27 cellular contexts compared by ENCODE assay signal in genomic region chr12:59007620-59008019, GRCh38.
"Had no signal": no experiment of that assay in that cellular context is flagged by ENCODE, and none has a peak within 500 bp of the region (broad histone marks: within the 10 kb centered on the region; RNA-seq: fewer than 3 reads in every experiment).

No MANE protein-coding gene starts in this region.

- H3K4me3 ChIP-seq: body of pancreas, cardiac muscle cell, colonic mucosa, heart right ventricle, left lung, lower lobe of right lung, spleen, testis, transverse colon had no signal

- H3K4me3 Mint-ChIP-seq: activated CD4-positive, alpha-beta memory T cell treated with anti-CD3 and anti-CD28 coated beads, Interleukin-2, amount 10 ng/mL, durations not matched to agents 7 days and 5 days; activated CD4-positive, alpha-beta T cell treated with anti-CD3 and anti-CD28 coated beads, Interleukin-2, amount 10 ng/mL, durations not matched to agents 24 days and 14 days; activated naive CD4-positive, alpha-beta T cell treated with anti-CD3 and anti-CD28 coated beads, Interleukin-2, amount 50 U/mL, for 24 hours; activated naive CD8-positive, alpha-beta T cell treated with anti-CD3 and anti-CD28 coated beads, Interleukin-2, amount 50 U/mL, for 24 hours; naive thymus-derived CD8-positive, alpha-beta T cell had no signal

- DNase-seq: activated CD4-positive, alpha-beta memory T cell treated with anti-CD3 and anti-CD28 coated beads, Interleukin-2, amount 10 ng/mL, durations not matched to agents 7 days and 5 days; activated CD4-positive, alpha-beta T cell treated with anti-CD3 and anti-CD28 coated beads, Interleukin-2, amount 10 ng/mL, durations not matched to agents 24 days and 14 days; activated CD4-positive, CD25-positive, alpha-beta regulatory T cell treated with anti-CD3 and anti-CD28 coated beads, Interleukin-2, amount 50 U/mL, for 72 hours; activated naive CD8-positive, alpha-beta T cell treated with anti-CD3 and anti-CD28 coated beads, Interleukin-2, amount 50 U/mL, for 24 hours; activated T-cell treated with anti-CD3 and anti-CD28 coated beads, Interleukin-2, amount 50 U/mL, for 48 hours; body of pancreas; cerebellar nuclear complex; colonic mucosa; effector CD8-positive, alpha-beta T cell; erythroblast; foreskin melanocyte; heart right ventricle; left lung; lower lobe of right lung; mesenchymal stem cell; naive thymus-derived CD8-positive, alpha-beta T cell; posterior cingulate gyrus; right cardiac atrium; spleen; stimulated activated naive CD8-positive, alpha-beta T cell treated with anti-CD3 and anti-CD28 coated beads, Interleukin-15, Interleukin-2, amounts not matched to agents 100 U/mL and 50 U/mL, for 24 hours; T-helper 2 cell; testis; transverse colon had no signal

- H3K9me3 Mint-ChIP-seq: activated CD4-positive, alpha-beta memory T cell treated with anti-CD3 and anti-CD28 coated beads, Interleukin-2, amount 10 ng/mL, durations not matched to agents 7 days and 5 days; activated CD4-positive, alpha-beta T cell treated with anti-CD3 and anti-CD28 coated beads, Interleukin-2, amount 10 ng/mL, durations not matched to agents 24 days and 14 days; activated naive CD4-positive, alpha-beta T cell treated with anti-CD3 and anti-CD28 coated beads, Interleukin-2, amount 50 U/mL, for 24 hours; activated naive CD8-positive, alpha-beta T cell treated with anti-CD3 and anti-CD28 coated beads, Interleukin-2, amount 50 U/mL, for 24 hours; activated T-helper 2 cell treated with anti-CD3 and anti-CD28 coated beads, Interferon-gamma antibody, Interleukin-2, Interleukin-4, amounts not matched to agents 10 μg/mL and 5 μg/mL and 100 μg/mL, durations not matched to agents 14 hours and 24 hours and 36 hours had no signal

- H3K9me3 ChIP-seq: body of pancreas, colonic mucosa, heart right ventricle, left lung, lower lobe of right lung, spleen, testis, transverse colon had no signal

- H3K36me3 Mint-ChIP-seq: activated naive CD4-positive, alpha-beta T cell treated with anti-CD3 and anti-CD28 coated beads, Interleukin-2, amount 50 U/mL, for 24 hours; naive thymus-derived CD8-positive, alpha-beta T cell had no signal

- ATAC-seq: activated naive CD8-positive, alpha-beta T cell treated with anti-CD3 and anti-CD28 coated beads, Interleukin-2, amount 50 U/mL, for 24 hours; body of pancreas; heart right ventricle; left lung; lower lobe of right lung; naive thymus-derived CD8-positive, alpha-beta T cell; right cardiac atrium; stimulated activated naive CD8-positive, alpha-beta T cell treated with anti-CD3 and anti-CD28 coated beads, Interleukin-15, Interleukin-2, amounts not matched to agents 100 U/mL and 50 U/mL, for 24 hours had no signal

- H3K4me1 ChIP-seq: body of pancreas, colonic mucosa, left lung, lower lobe of right lung, spleen, testis, transverse colon had no signal

- H3K27ac Mint-ChIP-seq: activated CD4-positive, alpha-beta memory T cell treated with anti-CD3 and anti-CD28 coated beads, Interleukin-2, amount 10 ng/mL, durations not matched to agents 7 days and 5 days; activated CD4-positive, alpha-beta T cell treated with anti-CD3 and anti-CD28 coated beads, Interleukin-2, amount 10 ng/mL, durations not matched to agents 24 days and 14 days; activated naive CD4-positive, alpha-beta T cell treated with anti-CD3 and anti-CD28 coated beads, Interleukin-2, amount 50 U/mL, for 24 hours; activated naive CD8-positive, alpha-beta T cell treated with anti-CD3 and anti-CD28 coated beads, Interleukin-2, amount 50 U/mL, for 24 hours; activated T-helper 2 cell treated with anti-CD3 and anti-CD28 coated beads, Interferon-gamma antibody, Interleukin-2, Interleukin-4, amounts not matched to agents 10 μg/mL and 5 μg/mL and 100 μg/mL, durations not matched to agents 14 hours and 24 hours and 36 hours; naive thymus-derived CD8-positive, alpha-beta T cell had no signal

- H3K4me1 Mint-ChIP-seq: activated CD4-positive, alpha-beta memory T cell treated with anti-CD3 and anti-CD28 coated beads, Interleukin-2, amount 10 ng/mL, durations not matched to agents 7 days and 5 days; activated CD4-positive, alpha-beta T cell treated with anti-CD3 and anti-CD28 coated beads, Interleukin-2, amount 10 ng/mL, durations not matched to agents 24 days and 14 days; activated naive CD4-positive, alpha-beta T cell treated with anti-CD3 and anti-CD28 coated beads, Interleukin-2, amount 50 U/mL, for 24 hours; activated naive CD8-positive, alpha-beta T cell treated with anti-CD3 and anti-CD28 coated beads, Interleukin-2, amount 50 U/mL, for 24 hours; naive thymus-derived CD8-positive, alpha-beta T cell had no signal

- H3K27me3 Mint-ChIP-seq: activated CD4-positive, alpha-beta memory T cell treated with anti-CD3 and anti-CD28 coated beads, Interleukin-2, amount 10 ng/mL, durations not matched to agents 7 days and 5 days; activated CD4-positive, alpha-beta T cell treated with anti-CD3 and anti-CD28 coated beads, Interleukin-2, amount 10 ng/mL, durations not matched to agents 24 days and 14 days; activated naive CD4-positive, alpha-beta T cell treated with anti-CD3 and anti-CD28 coated beads, Interleukin-2, amount 50 U/mL, for 24 hours; activated naive CD8-positive, alpha-beta T cell treated with anti-CD3 and anti-CD28 coated beads, Interleukin-2, amount 50 U/mL, for 24 hours; naive thymus-derived CD8-positive, alpha-beta T cell had no signal

- H3K27me3 ChIP-seq: body of pancreas, cardiac muscle cell, colonic mucosa, heart right ventricle, left lung, spleen, testis, transverse colon had no signal

- H3K36me3 ChIP-seq: cardiac muscle cell, colonic mucosa, heart right ventricle, left lung, lower lobe of right lung, spleen, transverse colon had no signal

- FAIRE-seq: urothelium cell line had no signal

- H3K27ac ChIP-seq: body of pancreas, cardiac muscle cell, colonic mucosa, heart right ventricle, left lung, lower lobe of right lung, spleen, testis, transverse colon had no signal
